Comparison of ENCODE assay signal across 9 cellular contexts in the genomic region with DNA sequence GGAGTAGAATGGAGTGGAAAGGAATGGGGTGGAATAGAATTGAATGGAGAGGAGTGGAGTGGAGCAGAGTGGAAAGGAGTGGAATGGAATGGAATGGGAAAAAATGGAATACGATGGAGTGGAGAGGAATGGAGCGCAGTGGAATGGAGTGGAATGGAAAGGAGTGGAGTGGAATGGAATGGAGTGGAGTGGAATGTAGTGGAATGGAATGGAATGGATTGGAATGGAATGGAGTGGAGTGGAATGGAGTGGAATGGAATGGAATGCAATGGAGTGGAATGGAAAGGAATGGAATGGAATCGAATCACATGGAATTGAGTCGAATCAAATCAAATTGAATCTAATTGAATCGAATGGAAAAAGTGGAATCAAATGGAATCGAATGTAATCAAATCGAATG.
"Had no signal": no experiment of that assay in that cellular context is flagged by ENCODE, and none has a peak within 500 bp of the region (broad histone marks: within the 10 kb centered on the region; RNA-seq: fewer than 3 reads in every experiment).

No MANE protein-coding gene starts in this region.

- H3K4me1 ChIP-seq: HAP-1 had no signal

- H2AFZ ChIP-seq: GM23248, GM23338 had no signal

- H3K4me3 ChIP-seq: GM23248, GM23338, HAP-1 had no signal

- H3K4me1 Mint-ChIP-seq: GM23338, H9 had no signal

- H3K36me3 ChIP-seq: HAP-1 had no signal

- H3K4me3 Mint-ChIP-seq: GM23338, H9, HFFc6 had no signal

- H3K27ac Mint-ChIP-seq: GM23338, H9, HFFc6 had no signal

- H3K9me3 ChIP-seq: HAP-1 had no signal

- H3K4me2 ChIP-seq: GM23338 had no signal

- ATAC-seq: GM23338, HCT116 had no signal

- H3K9ac ChIP-seq: GM23248 had no signal

- DNase-seq: GM23248, GOT3, H7, H9, HCEC 1CT, HFFc6 had no signal

- H3K27ac ChIP-seq: GM23248 had no signal
